ENCODE assay signal across 22 cellular contexts in genomic region chr6:38326837-38327236, GRCh38.
"Had no signal": no experiment of that assay in that cellular context is flagged by ENCODE, and none has a peak within 500 bp of the region (broad histone marks: within the 10 kb centered on the region; RNA-seq: fewer than 3 reads in every experiment).

No MANE protein-coding gene starts in this region.

- H3K27me3 ChIP-seq: esophagus muscularis mucosa, gastroesophageal sphincter, right lobe of liver, tibial artery, upper lobe of left lung had no signal

- H3K27me3 Mint-ChIP-seq: effector memory CD8-positive, alpha-beta T cell; naive B cell had no signal

- H3K4me3 ChIP-seq: esophagus muscularis mucosa, gastroesophageal sphincter, lung, prostate gland, right lobe of liver, tibial artery, upper lobe of left lung had no signal

- H3K27ac Mint-ChIP-seq: nephron; stimulated activated effector memory CD8-positive, alpha-beta T cell treated with anti-CD3 and anti-CD28 coated beads, Interleukin-12 subunit alpha, Interleukin-12 subunit beta, amount 100 ng/mL, for 72 hours had no signal

- H3K9me3 Mint-ChIP-seq: effector memory CD8-positive, alpha-beta T cell; naive B cell; nephron; stimulated activated effector memory CD8-positive, alpha-beta T cell treated with anti-CD3 and anti-CD28 coated beads, Interleukin-12 subunit alpha, Interleukin-12 subunit beta, amount 100 ng/mL, for 72 hours had no signal

- H3K36me3 ChIP-seq: esophagus muscularis mucosa, gastroesophageal sphincter, prostate gland, right lobe of liver, tibial artery, upper lobe of left lung had no signal

- H3K4me1 ChIP-seq: esophagus muscularis mucosa, gastroesophageal sphincter, parathyroid adenoma, prostate gland, right lobe of liver, tibial artery, upper lobe of left lung had no signal

- H3K4me3 Mint-ChIP-seq: effector memory CD8-positive, alpha-beta T cell; naive B cell; nephron; stimulated activated effector memory CD8-positive, alpha-beta T cell treated with anti-CD3 and anti-CD28 coated beads, Interleukin-12 subunit alpha, Interleukin-12 subunit beta, amount 100 ng/mL, for 72 hours had no signal

- H3K36me3 Mint-ChIP-seq: stimulated activated effector memory CD8-positive, alpha-beta T cell treated with anti-CD3 and anti-CD28 coated beads, Interleukin-12 subunit alpha, Interleukin-12 subunit beta, amount 100 ng/mL, for 72 hours had no signal

- DNase-seq: effector memory CD8-positive, alpha-beta T cell; glutamatergic neuron; left cardiac atrium; left ventricle myocardium superior; mesenchymal stem cell; naive B cell; occipital lobe; retina; right lobe of liver; stimulated activated CD4-positive, alpha-beta T cell treated with anti-CD3 and anti-CD28 coated beads, Interleukin-4, amount 100 ng/mL, for 1 hour; stimulated activated CD8-positive, alpha-beta memory T cell treated with anti-CD3 and anti-CD28 coated beads, Interleukin-4, amount 100 ng/mL, for 48 hours; stimulated activated naive CD8-positive, alpha-beta T cell treated with anti-CD3 and anti-CD28 coated beads, Interleukin-15, Interleukin-2, amounts not matched to agents 100 U/mL and 50 U/mL, for 24 hours; tibial artery; upper lobe of left lung had no signal

- ATAC-seq: effector memory CD8-positive, alpha-beta T cell; gastroesophageal sphincter; left cardiac atrium; left ventricle myocardium superior; right lobe of liver; stimulated activated effector memory CD8-positive, alpha-beta T cell treated with anti-CD3 and anti-CD28 coated beads, Interleukin-12 subunit alpha, Interleukin-12 subunit beta, amount 100 ng/mL, for 72 hours; stimulated activated naive CD8-positive, alpha-beta T cell treated with anti-CD3 and anti-CD28 coated beads, Interleukin-15, Interleukin-2, amounts not matched to agents 100 U/mL and 50 U/mL, for 24 hours had no signal

- H3K27ac ChIP-seq: epithelial cell of prostate, esophagus muscularis mucosa, gastroesophageal sphincter, parathyroid adenoma, prostate gland, right lobe of liver, tibial artery had no signal

- H3K9me3 ChIP-seq: esophagus muscularis mucosa, gastroesophageal sphincter, prostate gland, right lobe of liver, tibial artery, upper lobe of left lung had no signal

- H3K4me1 Mint-ChIP-seq: stimulated activated effector memory CD8-positive, alpha-beta T cell treated with anti-CD3 and anti-CD28 coated beads, Interleukin-12 subunit alpha, Interleukin-12 subunit beta, amount 100 ng/mL, for 72 hours had no signal
